ENCODE assay signal across 9 cellular contexts in genomic region chr10:115706482-115707076, GRCh38.
DNase-seq lines count a peak whose midpoint lies in the region; ATAC-seq and TF ChIP-seq lines count a peak whose summit lies in the region.
"Had no signal": no experiment of that assay in that cellular context is flagged by ENCODE, and none has a peak within 500 bp of the region (broad histone marks: within the 10 kb centered on the region; RNA-seq: fewer than 3 reads in every experiment).

No MANE protein-coding gene starts in this region.

- no TSS peak for BruUV-seq in mammary epithelial cell (replicated peaks; lab: Mats Ljungman, UMichigan)

- no peaks in the 10 kb centered on the region for H3K4me1 ChIP-seq in mammary epithelial cell (ENCODE audit: insufficient read depth, low read length)
- H3K4me1 ChIP-seq in CD8-positive, alpha-beta memory T cell (ENCODE audit: insufficient read depth, low read length), result no peaks in the 10 kb centered on the region

- TF ChIP-seq CTCF in mammary epithelial cell (conservative IDR thresholded peaks at IDR 0.05 in 1 of 2, IDR thresholded peaks at IDR 0.05 in 1 of 2; ENCODE audit: extremely low read depth in 1 of 2, insufficient read depth in 1 of 2, low read depth in 1 of 2, low read length in 2 of 2) (peak; percentile 50 to 53), neural crest cell (conservative IDR thresholded peaks at IDR 0.05) (peak; percentile 80)

- CTCF ChIA-PET in mammary epithelial cell (lab: Charles Lee; ENCODE audit: low non-redundant PET), result interaction anchor here (0.6 kb wide), 1 partner anchor 159 kb away, joined by 4 read pairs; no protein-coding TSS in a partner anchor
- CTCF ChIA-PET in CD8-positive, alpha-beta memory T cell (lab: Charles Lee), result no interaction called here

- intact Hi-C loops in mammary epithelial cell (cut with micrococcal nuclease), result loop anchor here (1.0 to 2.0 kb wide), 3 partner anchors 93 to 680 kb away; no protein-coding TSS in a partner anchor

- no peaks in the 10 kb centered on the region for H3K9me3 ChIP-seq in mammary epithelial cell (replicated peaks; ENCODE audit: insufficient read depth, low read length)
- H3K9me3 ChIP-seq in CD8-positive, alpha-beta memory T cell (ENCODE audit: low read length), result no peaks in the 10 kb centered on the region

- no peak for ATAC-seq in HG03442 (IDR thresholded peaks at IDR 0.05; ENCODE audit: unreplicated experiment)

- H3K36me3 ChIP-seq in mammary epithelial cell (ENCODE audit: insufficient read depth, low read length), result no peaks in the 10 kb centered on the region
- no peaks in the 10 kb centered on the region for H3K36me3 ChIP-seq in CD8-positive, alpha-beta memory T cell (ENCODE audit: insufficient read depth, low read length)

- H3K4me3 Mint-ChIP-seq in neural crest cell, result no peak overlapping the region
- H3K4me3 Mint-ChIP-seq in CD8-positive, alpha-beta memory T cell, result no peak overlapping the region
- H3K4me3 Mint-ChIP-seq: T-helper 1 cell treated with Interleukin-12 subunit alpha and Interleukin-12 subunit beta and Interleukin-4 antibody, amounts not matched to agents 30 μg/mL and 1 μg/mL, for 36 hours had no signal

- H3K4me2 ChIP-seq in mammary epithelial cell (ENCODE audit: insufficient read depth, low read depth, low read length), result no peak overlapping the region

- H3K27ac Mint-ChIP-seq in neural crest cell (ENCODE audit: unreplicated experiment), result no peak overlapping the region
- H3K27ac Mint-ChIP-seq in CD8-positive, alpha-beta memory T cell, result no peak overlapping the region
- H3K27ac Mint-ChIP-seq: T-helper 1 cell treated with Interleukin-12 subunit alpha and Interleukin-12 subunit beta and Interleukin-4 antibody, amounts not matched to agents 30 μg/mL and 1 μg/mL, for 36 hours had no signal

- no peaks in the 10 kb centered on the region for H3K79me2 ChIP-seq in mammary epithelial cell (ENCODE audit: insufficient read depth, low read length)

- H3K4me1 Mint-ChIP-seq in neural crest cell, result no peaks in the 10 kb centered on the region
- no peaks in the 10 kb centered on the region for H3K4me1 Mint-ChIP-seq in CD8-positive, alpha-beta memory T cell

- in situ Hi-C loops in mammary epithelial cell (cut with MboI; ENCODE audit: low sequenced_read_pairs in 2 of 2), result loop anchor here in 1 of 2 donors (25.0 kb wide), 1 partner anchor 581 kb away; no protein-coding TSS in a partner anchor

- H3K27me3 Mint-ChIP-seq in neural crest cell (ENCODE audit: low read depth), result no peaks in the 10 kb centered on the region
- no peaks in the 10 kb centered on the region for H3K27me3 Mint-ChIP-seq in CD8-positive, alpha-beta memory T cell

- H4K20me1 ChIP-seq in mammary epithelial cell (ENCODE audit: insufficient read depth, low read length), result no peaks in the 10 kb centered on the region

- no peak overlapping the region for H2AFZ ChIP-seq in mammary epithelial cell (ENCODE audit: low read depth, low read length)

- POLR2A ChIA-PET in CD8-positive, alpha-beta memory T cell (lab: Charles Lee), result no interaction called here

- H3K9me3 Mint-ChIP-seq in neural crest cell, result peaks cover 2% of the 10 kb centered on the region
- peaks cover 0 to 30% (median 0%) of the 10 kb centered on the region in 5 donors for H3K9me3 Mint-ChIP-seq in CD8-positive, alpha-beta memory T cell
- H3K9me3 Mint-ChIP-seq: T-helper 1 cell treated with Interleukin-12 subunit alpha and Interleukin-12 subunit beta and Interleukin-4 antibody, amounts not matched to agents 30 μg/mL and 1 μg/mL, for 36 hours had no signal

- dilution Hi-C loops in mammary epithelial cell (cut with HindIII; ENCODE audit: low sequenced_read_pairs), result no loop called here

- DNase-seq in GM04504 (ENCODE audit: low read depth), result peak; percentile 5
- DNase-seq in LHCN-M2 (ENCODE audit: low read depth), result peak; percentile 37
- DNase-seq in mammary epithelial cell, result peak; percentile 1
- peak; percentile 4 for DNase-seq in neural crest cell (ENCODE audit: low read depth, low spot score)
- DNase-seq in activated CD4-positive, alpha-beta T cell treated with anti-CD3 and anti-CD28 coated beads for 48 hours, result no peak
- no peak for DNase-seq in CD8-positive, alpha-beta memory T cell
- DNase-seq in COLO668 (lab: John Stamatoyannopoulos, UW; ENCODE audit: unreplicated experiment), result no peak

- H3K36me3 Mint-ChIP-seq in neural crest cell (ENCODE audit: low read depth), result no peaks in the 10 kb centered on the region
- H3K36me3 Mint-ChIP-seq in CD8-positive, alpha-beta memory T cell, result no peaks in the 10 kb centered on the region

- H3K27ac ChIP-seq in mammary epithelial cell (ENCODE audit: insufficient read depth, low read depth, low read length), result no peak overlapping the region
- no peak overlapping the region for H3K27ac ChIP-seq in CD8-positive, alpha-beta memory T cell (ENCODE audit: low read depth, low read length)

- H3K4me3 ChIP-seq in mammary epithelial cell (replicated peaks in 1 of 3; ENCODE audit: insufficient read depth in 1 of 3, low read depth in 2 of 3, low read length in 3 of 3), result no peak overlapping the region
- H3K4me3 ChIP-seq in CD8-positive, alpha-beta memory T cell (ENCODE audit: low read length), result no peak overlapping the region

- no peak overlapping the region for H3K9ac ChIP-seq in mammary epithelial cell (ENCODE audit: insufficient read depth, low read length)

- 42% methylated on average over 2 of the region's 2 CpGs for WGBS in mammary epithelial cell (ENCODE audit: low coverage, missing lambda C conversion rate)

- no peaks in the 10 kb centered on the region for H3K27me3 ChIP-seq in mammary epithelial cell (ENCODE audit: insufficient read depth, low read length)
- no peaks in the 10 kb centered on the region for H3K27me3 ChIP-seq in CD8-positive, alpha-beta memory T cell (ENCODE audit: insufficient read depth, low read length, poor library complexity, severe bottlenecking)

Comparison
In these comparisons a context has a peak if more than half of its experiments do, and no peak if none do; other contexts are left out.
1. DNase-seq: peak in GM04504 (single experiment), LHCN-M2 (single experiment), mammary epithelial cell (single experiment) and neural crest cell (single experiment); none in activated CD4-positive, alpha-beta T cell treated with anti-CD3 and anti-CD28 coated beads for 48 hours (single experiment), CD8-positive, alpha-beta memory T cell (0 of 5) and COLO668 (single experiment).